ENCODE assay signal across 11 cellular contexts in genomic region chr6:34514593-34515472, GRCh38. TPM values are rescaled to one million over a fixed set of nuclear protein-coding genes. Genes with fewer than 3 reads are reported as not detected.
DNase-seq lines count a peak whose midpoint lies in the region; ATAC-seq and TF ChIP-seq lines count a peak whose summit lies in the region.
"Had no signal": no experiment of that assay in that cellular context is flagged by ENCODE, and none has a peak within 500 bp of the region (broad histone marks: within the 10 kb centered on the region; RNA-seq: fewer than 3 reads in every experiment).

No MANE protein-coding gene starts in this region.

- H3K9me3 ChIP-seq in testis = no peaks in the 10 kb centered on the region

- intact Hi-C loops in testis (cut with DNase I; ENCODE audit: low total_unique reads) = no loop called here

- H3K36me3 ChIP-seq in kidney epithelial cell (ENCODE audit: control insufficient read depth, insufficient read depth, low read length) = no peaks in the 10 kb centered on the region
- no peaks in the 10 kb centered on the region for H3K36me3 ChIP-seq in testis (ENCODE audit: low read depth, missing control alignments)
- H3K36me3 ChIP-seq: BLaER1 had no signal

- no peak overlapping the region for H3K27ac ChIP-seq in testis
- H3K27ac ChIP-seq: BLaER1, HL-60 had no signal

- peak; percentile 16 for DNase-seq in activated naive CD4-positive, alpha-beta T cell treated with anti-CD3 and anti-CD28 coated beads, Interleukin-2, amount 10 ng/mL, durations not matched to agents 7 days and 5 days
- DNase-seq in activated naive CD4-positive, alpha-beta T cell (lab: John Stamatoyannopoulos, UW) = no peak
- DNase-seq in chondrocyte (ENCODE audit: low spot score) = peak; percentile 88
- no peak for DNase-seq in kidney epithelial cell (ENCODE audit: low read depth)
- peak; percentile 80 for DNase-seq in testis
- DNase-seq in effector memory CD8-positive, alpha-beta T cell = no peak
- no peak for DNase-seq in ureter (ENCODE audit: low spot score)
- no peak for DNase-seq in stimulated activated naive B cell treated with anti-CD40 and anti-IgM and Interleukin-4, amounts not matched to agents 10 μg/mL and 1 μg/mL and 100 μg/mL, for 72 hours

- no peak for ATAC-seq in effector memory CD8-positive, alpha-beta T cell (replicated peaks)
- ATAC-seq in stimulated activated naive B cell treated with anti-CD40 and anti-IgM and Interleukin-4, amounts not matched to agents 10 μg/mL and 1 μg/mL and 100 μg/mL, for 72 hours (replicated peaks) = no peak

- H3K4me3 ChIP-seq in kidney epithelial cell (ENCODE audit: low read depth, low read length) (no peak overlapping the region), testis (no peak overlapping the region)
- H3K4me3 ChIP-seq: BLaER1 had no signal

- H3K4me1 Mint-ChIP-seq in activated naive CD4-positive, alpha-beta T cell treated with anti-CD3 and anti-CD28 coated beads, Interleukin-2, amount 10 ng/mL, durations not matched to agents 7 days and 5 days = no peaks in the 10 kb centered on the region
- H3K4me1 Mint-ChIP-seq in chondrocyte (ENCODE audit: low read depth) = peaks cover 6% of the 10 kb centered on the region
- H3K4me1 Mint-ChIP-seq in effector memory CD8-positive, alpha-beta T cell (ENCODE audit: low read depth in 2 of 2) = peaks cover 0 to 4% of the 10 kb centered on the region in 2 donors
- no peaks in the 10 kb centered on the region for H3K4me1 Mint-ChIP-seq in stimulated activated naive B cell treated with anti-CD40 and anti-IgM and Interleukin-4, amounts not matched to agents 10 μg/mL and 1 μg/mL and 100 μg/mL, for 72 hours

- H3K36me3 Mint-ChIP-seq in activated naive CD4-positive, alpha-beta T cell treated with anti-CD3 and anti-CD28 coated beads, Interleukin-2, amount 10 ng/mL, durations not matched to agents 7 days and 5 days = no peaks in the 10 kb centered on the region
- peaks cover 2% of the 10 kb centered on the region for H3K36me3 Mint-ChIP-seq in chondrocyte (ENCODE audit: low read depth)
- H3K36me3 Mint-ChIP-seq in effector memory CD8-positive, alpha-beta T cell (ENCODE audit: insufficient read depth) = no peaks in the 10 kb centered on the region
- H3K36me3 Mint-ChIP-seq in stimulated activated naive B cell treated with anti-CD40 and anti-IgM and Interleukin-4, amounts not matched to agents 10 μg/mL and 1 μg/mL and 100 μg/mL, for 72 hours = no peaks in the 10 kb centered on the region

- peaks cover 2% of the 10 kb centered on the region for H3K9me3 Mint-ChIP-seq in activated naive CD4-positive, alpha-beta T cell treated with anti-CD3 and anti-CD28 coated beads, Interleukin-2, amount 10 ng/mL, durations not matched to agents 7 days and 5 days
- no peaks in the 10 kb centered on the region for H3K9me3 Mint-ChIP-seq in chondrocyte (ENCODE audit: low read depth)
- no peaks in the 10 kb centered on the region for H3K9me3 Mint-ChIP-seq in effector memory CD8-positive, alpha-beta T cell
- H3K9me3 Mint-ChIP-seq in stimulated activated naive B cell treated with anti-CD40 and anti-IgM and Interleukin-4, amounts not matched to agents 10 μg/mL and 1 μg/mL and 100 μg/mL, for 72 hours = peaks cover 0 to 4% of the 10 kb centered on the region in 2 donors

- CTCF ChIA-PET in activated naive CD4-positive, alpha-beta T cell treated with anti-CD3 and anti-CD28 coated beads, Interleukin-2, amount 10 ng/mL, durations not matched to agents 7 days and 5 days (lab: Charles Lee) = no interaction called here

- TF ChIP-seq CTCF in chondrocyte (IDR thresholded peaks at IDR 0.05) (no peak), kidney epithelial cell (IDR thresholded peaks at IDR 0.05; ENCODE audit: insufficient read depth, low read length, poor library complexity, severe bottlenecking) (peak; percentile 60), testis (IDR thresholded peaks at IDR 0.05) (no peak)

- H3K4me1 ChIP-seq in testis = peaks cover 7% of the 10 kb centered on the region

- H3K27ac Mint-ChIP-seq in activated naive CD4-positive, alpha-beta T cell treated with anti-CD3 and anti-CD28 coated beads, Interleukin-2, amount 10 ng/mL, durations not matched to agents 7 days and 5 days = no peak overlapping the region
- H3K27ac Mint-ChIP-seq in chondrocyte (ENCODE audit: unreplicated experiment) = peak overlapping the region; percentile 36
- H3K27ac Mint-ChIP-seq in effector memory CD8-positive, alpha-beta T cell = no peak overlapping the region
- no peak overlapping the region for H3K27ac Mint-ChIP-seq in stimulated activated naive B cell treated with anti-CD40 and anti-IgM and Interleukin-4, amounts not matched to agents 10 μg/mL and 1 μg/mL and 100 μg/mL, for 72 hours
- H3K27ac Mint-ChIP-seq: activated T-cell treated with anti-CD3 and anti-CD28 coated beads, Interleukin-2, amount 50 U/mL, for 72 hours had no signal

- H3K27me3 ChIP-seq in kidney epithelial cell (ENCODE audit: control insufficient read depth, insufficient read depth, low read length) (peaks cover 24% of the 10 kb centered on the region), testis (no peaks in the 10 kb centered on the region)
- H3K27me3 ChIP-seq: BLaER1 had no signal

- peaks cover 40% of the 10 kb centered on the region for H3K27me3 Mint-ChIP-seq in activated naive CD4-positive, alpha-beta T cell treated with anti-CD3 and anti-CD28 coated beads, Interleukin-2, amount 10 ng/mL, durations not matched to agents 7 days and 5 days
- H3K27me3 Mint-ChIP-seq in chondrocyte (ENCODE audit: low read depth) = peaks cover 8% of the 10 kb centered on the region
- peaks cover 0 to 47% of the 10 kb centered on the region in 2 donors for H3K27me3 Mint-ChIP-seq in effector memory CD8-positive, alpha-beta T cell
- peaks cover 37 to 63% of the 10 kb centered on the region in 2 donors for H3K27me3 Mint-ChIP-seq in stimulated activated naive B cell treated with anti-CD40 and anti-IgM and Interleukin-4, amounts not matched to agents 10 μg/mL and 1 μg/mL and 100 μg/mL, for 72 hours

- WGBS in testis, 2 donors = 38 to 45% methylated on average over 27 to 33 of the region's 34 CpGs

- TF ChIP-seq POLR2A in testis (IDR thresholded peaks at IDR 0.05) = no peak

- no peak overlapping the region for H3K4me3 Mint-ChIP-seq in activated naive CD4-positive, alpha-beta T cell treated with anti-CD3 and anti-CD28 coated beads, Interleukin-2, amount 10 ng/mL, durations not matched to agents 7 days and 5 days
- H3K4me3 Mint-ChIP-seq in chondrocyte (ENCODE audit: unreplicated experiment) = peak overlapping the region; percentile 58
- H3K4me3 Mint-ChIP-seq in effector memory CD8-positive, alpha-beta T cell = no peak overlapping the region
- no peak overlapping the region for H3K4me3 Mint-ChIP-seq in stimulated activated naive B cell treated with anti-CD40 and anti-IgM and Interleukin-4, amounts not matched to agents 10 μg/mL and 1 μg/mL and 100 μg/mL, for 72 hours
- H3K4me3 Mint-ChIP-seq: activated T-cell treated with anti-CD3 and anti-CD28 coated beads, Interleukin-2, amount 50 U/mL, for 72 hours had no signal

RNA-seq across cellular contexts. Expression of gene SPDEF, which starts 41.3 kb away (rescaled TPM):
- 0.10 TPM in 1 of 3 replicates, not detected in the others for total RNA-seq in chondrocyte
- not detected in 2 replicates for total RNA-seq in kidney epithelial cell
- total RNA-seq in testis = under 1 TPM; 0.47 to 0.62 TPM
- polyA plus RNA-seq in testis (ENCODE audit: insufficient read depth, low read depth, low replicate concordance) = 0.33 TPM
- total RNA-seq in ureter = 3.5 TPM

RNA-seq across cellular contexts. Expression of gene PACSIN1, which starts 49.0 kb away (rescaled TPM):
- total RNA-seq in chondrocyte (0.15 to 0.21 TPM in 2 of 3 replicates, not detected in the other), kidney epithelial cell (0.04 TPM in 1 of 2 replicates, not detected in the other), testis (1 to 10 TPM; 2.5 to 3.1 TPM), ureter (1.9 TPM)
- 2.1 TPM for polyA plus RNA-seq in testis (ENCODE audit: insufficient read depth, low read depth, low replicate concordance)

Comparison
In these comparisons a context has a peak if more than half of its experiments do, and no peak if none do; other contexts are left out.
1. DNase-seq: peak in activated naive CD4-positive, alpha-beta T cell treated with anti-CD3 and anti-CD28 coated beads, Interleukin-2, amount 10 ng/mL, durations not matched to agents 7 days and 5 days (single experiment), chondrocyte (single experiment) and testis (single experiment); none in activated naive CD4-positive, alpha-beta T cell (0 of 4), kidney epithelial cell (single experiment), effector memory CD8-positive, alpha-beta T cell (0 of 3), ureter (single experiment) and stimulated activated naive B cell treated with anti-CD40 and anti-IgM and Interleukin-4, amounts not matched to agents 10 μg/mL and 1 μg/mL and 100 μg/mL, for 72 hours (single experiment).